In genomic region chr16:79639576-79640311, GRCh38 we compare ENCODE assay signal across 12 cellular contexts. TPM values are rescaled to one million over a fixed set of nuclear protein-coding genes. Genes with fewer than 3 reads are reported as not detected.
A peak's percentile ranks its signal among the peaks of the same experiment; 100 is the strongest.
DNase-seq lines count a peak whose midpoint lies in the region; ATAC-seq and TF ChIP-seq lines count a peak whose summit lies in the region.
"Had no signal": no experiment of that assay in that cellular context is flagged by ENCODE, and none has a peak within 500 bp of the region (broad histone marks: within the 10 kb centered on the region; RNA-seq: fewer than 3 reads in every experiment).

No MANE protein-coding gene starts in this region.

- no peak for TF ChIP-seq POLR2A in ovary (IDR thresholded peaks at IDR 0.05)

- intact Hi-C loops in activated CD4-positive, alpha-beta T cell treated with anti-CD3 and anti-CD28 coated beads, Interleukin-2, amount 10 ng/mL, durations not matched to agents 24 days and 14 days (cut with micrococcal nuclease) = loop anchor here (1.0 to 5.0 kb wide), 2 partner anchors 11 to 37 kb away; partner anchors contain the start of gene MAF
- intact Hi-C loops in ovary (cut with DNase I) = no loop called here
- intact Hi-C loops in left lung (cut with DNase I) = no loop called here

- H3K4me1 Mint-ChIP-seq in activated CD4-positive, alpha-beta T cell treated with anti-CD3 and anti-CD28 coated beads, Interleukin-2, amount 10 ng/mL, durations not matched to agents 24 days and 14 days = peaks cover 39% of the 10 kb centered on the region
- H3K4me1 Mint-ChIP-seq in brain (peaks cover 22% of the 10 kb centered on the region), osteocyte (ENCODE audit: unreplicated experiment) (peaks cover 18% of the 10 kb centered on the region)

- H3K27ac ChIP-seq in MM.1S (ENCODE audit: low read length) (no peak overlapping the region), ovary (no peak overlapping the region), left lung (no peak overlapping the region)
- H3K27ac ChIP-seq: esophagus muscularis mucosa, upper lobe of left lung had no signal

- H3K4me3 ChIP-seq in MM.1S (ENCODE audit: low read length) (no peak overlapping the region), ovary (no peak overlapping the region), MG63 (no peak overlapping the region), left lung (no peak overlapping the region)
- H3K4me3 ChIP-seq: esophagus muscularis mucosa had no signal

- no peaks in the 10 kb centered on the region for H3K36me3 Mint-ChIP-seq in activated CD4-positive, alpha-beta T cell treated with anti-CD3 and anti-CD28 coated beads, Interleukin-2, amount 10 ng/mL, durations not matched to agents 24 days and 14 days (ENCODE audit: low read depth)
- peaks cover 6% of the 10 kb centered on the region for H3K36me3 Mint-ChIP-seq in brain
- no peaks in the 10 kb centered on the region for H3K36me3 Mint-ChIP-seq in osteocyte (ENCODE audit: unreplicated experiment)

- ATAC-seq in left lung = no peak

- no peak overlapping the region for H3K9ac ChIP-seq in MM.1S (ENCODE audit: low read length)

- no peaks in the 10 kb centered on the region for H3F3A ChIP-seq in MM.1S (ENCODE audit: insufficient read depth, low read length)

- no peaks in the 10 kb centered on the region for H3K79me2 ChIP-seq in MM.1S (ENCODE audit: low read length)

- H3K27ac Mint-ChIP-seq in activated CD4-positive, alpha-beta T cell treated with anti-CD3 and anti-CD28 coated beads, Interleukin-2, amount 10 ng/mL, durations not matched to agents 24 days and 14 days = peak overlapping the region; percentile 76
- H3K27ac Mint-ChIP-seq in brain (peak overlapping the region in 3 of 5 experiments; percentile 31 to 91 (median 32)), osteocyte (ENCODE audit: unreplicated experiment) (peak overlapping the region; percentile 85)

- TF ChIP-seq EP300 in ovary (IDR thresholded peaks at IDR 0.05) = no peak

- H3K36me3 ChIP-seq in MM.1S (replicated peaks; ENCODE audit: insufficient read depth, low read length) (no peaks in the 10 kb centered on the region), ovary (no peaks in the 10 kb centered on the region), MG63 (no peaks in the 10 kb centered on the region), left lung (no peaks in the 10 kb centered on the region)
- H3K36me3 ChIP-seq: esophagus muscularis mucosa, upper lobe of left lung had no signal

- WGBS in ovary, 3 donors = 89 to 93% (median 92%) methylated on average over 13 of the region's 13 CpGs

- H3K4me2 ChIP-seq in MM.1S (ENCODE audit: low read depth, low read length) = peak overlapping the region; percentile 10; the same call in 1 of the 2 replicates

- peak; percentile 78 for DNase-seq in activated CD4-positive, alpha-beta T cell treated with anti-CD3 and anti-CD28 coated beads, Interleukin-2, amount 10 ng/mL, durations not matched to agents 24 days and 14 days
- DNase-seq in activated CD4-positive, alpha-beta T cell treated with anti-CD3 and anti-CD28 coated beads for 48 hours = no peak
- DNase-seq in MM.1S (peak; percentile 6), osteocyte (ENCODE audit: extremely low spot score, unreplicated experiment) (no peak), ovary (no peak), MG63 (no peak), left lung (no peak)
- DNase-seq: EL, NCI-H1436 had no signal

- H3K9me3 Mint-ChIP-seq in activated CD4-positive, alpha-beta T cell treated with anti-CD3 and anti-CD28 coated beads, Interleukin-2, amount 10 ng/mL, durations not matched to agents 24 days and 14 days = peaks cover 12% of the 10 kb centered on the region
- peaks cover 0 to 8% (median 8%) of the 10 kb centered on the region in 5 experiments for H3K9me3 Mint-ChIP-seq in brain
- H3K9me3 Mint-ChIP-seq in osteocyte (ENCODE audit: unreplicated experiment) = no peaks in the 10 kb centered on the region

- peak overlapping the region; percentile 44 for H3K4me3 Mint-ChIP-seq in activated CD4-positive, alpha-beta T cell treated with anti-CD3 and anti-CD28 coated beads, Interleukin-2, amount 10 ng/mL, durations not matched to agents 24 days and 14 days
- H3K4me3 Mint-ChIP-seq in brain (no peak overlapping the region), osteocyte (ENCODE audit: unreplicated experiment) (no peak overlapping the region)

- H3K27me3 Mint-ChIP-seq in activated CD4-positive, alpha-beta T cell treated with anti-CD3 and anti-CD28 coated beads, Interleukin-2, amount 10 ng/mL, durations not matched to agents 24 days and 14 days = peaks cover 7% of the 10 kb centered on the region
- H3K27me3 Mint-ChIP-seq in brain (peaks cover 3% of the 10 kb centered on the region), osteocyte (ENCODE audit: unreplicated experiment) (no peaks in the 10 kb centered on the region)

- no peak overlapping the region for H2AFZ ChIP-seq in MM.1S (ENCODE audit: low read length)

- H3K27me3 ChIP-seq in MM.1S (replicated peaks; ENCODE audit: insufficient read depth, low read length) (no peaks in the 10 kb centered on the region), ovary (no peaks in the 10 kb centered on the region), MG63 (no peaks in the 10 kb centered on the region), left lung (no peaks in the 10 kb centered on the region)
- H3K27me3 ChIP-seq: esophagus muscularis mucosa, upper lobe of left lung had no signal

- H3K9me3 ChIP-seq in MM.1S (replicated peaks; ENCODE audit: insufficient read depth, low read length) (no peaks in the 10 kb centered on the region), ovary (no peaks in the 10 kb centered on the region), MG63 (no peaks in the 10 kb centered on the region), left lung (no peaks in the 10 kb centered on the region)
- H3K9me3 ChIP-seq: esophagus muscularis mucosa, upper lobe of left lung had no signal

- TF ChIP-seq CTCF in MM.1S (IDR thresholded peaks at IDR 0.05; ENCODE audit: low read length) (no peak), brain (conservative IDR thresholded peaks at IDR 0.05) (no peak), osteocyte (IDR thresholded peaks at IDR 0.05) (no peak), ovary (IDR thresholded peaks at IDR 0.05) (no peak), left lung (IDR thresholded peaks at IDR 0.05) (no peak)

- H3K4me1 ChIP-seq in MM.1S (ENCODE audit: low read length) = no peaks in the 10 kb centered on the region
- H3K4me1 ChIP-seq in ovary (ENCODE audit: insufficient read depth) = peaks cover 9% of the 10 kb centered on the region
- H3K4me1 ChIP-seq in left lung = peaks cover 0 to 4% of the 10 kb centered on the region in 2 donors

- no peaks in the 10 kb centered on the region for H4K20me1 ChIP-seq in MM.1S (ENCODE audit: insufficient read depth, low read length)

- no peaks in the 10 kb centered on the region for H3K9me2 ChIP-seq in MM.1S (replicated peaks; ENCODE audit: insufficient read depth, low read length)

RNA-seq across cellular contexts. Expression of gene MAF, which starts 39.2 kb away (rescaled TPM):
- total RNA-seq in activated CD4-positive, alpha-beta T cell treated with anti-CD3 and anti-CD28 coated beads, Interleukin-2, amount 10 ng/mL, durations not matched to agents 24 days and 14 days = 61.5 and 62.8 TPM in 2 replicates
- polyA plus RNA-seq in brain (ENCODE audit: insufficient read depth, low read depth, low replicate concordance) = 6.7 TPM
- 63.6 and 70.3 TPM in 2 replicates for total RNA-seq in osteocyte
- total RNA-seq in ovary = 100 to 1,000 TPM in 3 of 7 donors, 10 to 100 TPM in 4; 61.5 to 196 (median 83.5) TPM
- 10 to 100 TPM; 41.1 to 41.5 TPM for polyA plus RNA-seq in ovary
- not detected in 2 replicates for total RNA-seq in MG63 (2014; rRNA removed; shearing (Covaris generic); ENCODE audit: low replicate concordance)
- total RNA-seq in left lung = 10 to 100 TPM; 52.2 to 60.8 TPM

Comparison
In these comparisons a context has a peak if more than half of its experiments do, and no peak if none do; other contexts are left out.
1. DNase-seq: peak in activated CD4-positive, alpha-beta T cell treated with anti-CD3 and anti-CD28 coated beads, Interleukin-2, amount 10 ng/mL, durations not matched to agents 24 days and 14 days (single experiment) and MM.1S (single experiment); none in activated CD4-positive, alpha-beta T cell treated with anti-CD3 and anti-CD28 coated beads for 48 hours (single experiment), osteocyte (single experiment), ovary (0 of 5), MG63 (single experiment) and left lung (0 of 2).
2. H3K27ac Mint-ChIP-seq: peak in every context shown above with its lines; median percentile 85 in osteocyte; 76 in activated CD4-positive, alpha-beta T cell treated with anti-CD3 and anti-CD28 coated beads, Interleukin-2, amount 10 ng/mL, durations not matched to agents 24 days and 14 days; 32 in brain.
3. RNA of gene MAF, which starts 39.2 kb away (total RNA-seq): 61.5 to 196 TPM in ovary, 63.6 to 70.3 TPM in osteocyte, 61.5 to 62.8 TPM in activated CD4-positive, alpha-beta T cell treated with anti-CD3 and anti-CD28 coated beads, Interleukin-2, amount 10 ng/mL, durations not matched to agents 24 days and 14 days and 52.2 to 60.8 TPM in left lung; not detected in MG63; every median in the first group is over 10 times any median in the second.